Comparison of ENCODE assay signal across 16 cellular contexts in genomic region chr1:232440325-232441059, GRCh38.
DNase-seq lines count a peak whose midpoint lies in the region; ATAC-seq and TF ChIP-seq lines count a peak whose summit lies in the region.
"Had no signal": no experiment of that assay in that cellular context is flagged by ENCODE, and none has a peak within 500 bp of the region (broad histone marks: within the 10 kb centered on the region; RNA-seq: fewer than 3 reads in every experiment).

No MANE protein-coding gene starts in this region.

- H3K36me3 ChIP-seq in esophagus muscularis mucosa (peaks cover 15 to 77% (median 56%) of the 10 kb centered on the region in 4 donors), H7 (replicated peaks; ENCODE audit: control insufficient read depth, insufficient read depth, low read length) (no peaks in the 10 kb centered on the region; the same call in 1 of the 2 replicates)

- no peaks in the 10 kb centered on the region for H3K27me3 ChIP-seq in esophagus muscularis mucosa
- no peaks in the 10 kb centered on the region for H3K27me3 ChIP-seq in H7 (ENCODE audit: control insufficient read depth, insufficient read depth, low read length)

- TF ChIP-seq CTCF in GM12865 (IDR thresholded peaks at IDR 0.05; ENCODE audit: insufficient read depth, low read depth, low read length, missing control alignments): no peak
- TF ChIP-seq CTCF in esophagus muscularis mucosa (IDR thresholded peaks at IDR 0.05): no peak

- ATAC-seq in GM21529 (IDR thresholded peaks at IDR 0.05; ENCODE audit: unreplicated experiment): peak; percentile 71

- no peak for TF ChIP-seq EP300 in esophagus muscularis mucosa (IDR thresholded peaks at IDR 0.05)

- H3K4me1 ChIP-seq in esophagus muscularis mucosa: peaks cover 21 to 28% (median 23%) of the 10 kb centered on the region in 4 donors

- no peak overlapping the region for H3K27ac ChIP-seq in esophagus muscularis mucosa (replicated peaks in 1 of 4)
- no peak overlapping the region for H3K27ac ChIP-seq in caudate nucleus (ENCODE audit: low read depth, low read length)

- WGBS in esophagus muscularis mucosa: 90% methylated on average over 10 of the region's 11 CpGs

- H3K9me3 ChIP-seq in esophagus muscularis mucosa: no peaks in the 10 kb centered on the region

- intact Hi-C loops in esophagus muscularis mucosa (cut with DNase I): loop anchor here (10.0 kb wide), 1 partner anchor 576 kb away; no protein-coding TSS in a partner anchor

- H3K4me3 ChIP-seq in GM12865 (ENCODE audit: low read depth, low read length) (no peak overlapping the region), esophagus muscularis mucosa (no peak overlapping the region), H7 (ENCODE audit: insufficient read depth, low read depth, low read length) (no peak overlapping the region)

- no peak for TF ChIP-seq POLR2A in esophagus muscularis mucosa (IDR thresholded peaks at IDR 0.05; ENCODE audit: low read depth)

- peak; percentile 8 for DNase-seq in GM12865 (ENCODE audit: low read depth)
- DNase-seq in MV-4-11 (lab: John Stamatoyannopoulos, UW): peak; percentile 17
- peak; percentile 55 for DNase-seq in esophagus muscularis mucosa (ENCODE audit: extremely low spot score)
- DNase-seq in caudate nucleus (lab: John Stamatoyannopoulos, UW): no peak
- DNase-seq in H7: no peak
- DNase-seq in stimulated activated CD4-positive, alpha-beta T cell treated with anti-CD3 and anti-CD28 coated beads, Interleukin-2, amount 100 ng/mL, for 48 hours: no peak
- DNase-seq: activated CD4-positive, alpha-beta T cell treated with anti-CD3 and anti-CD28 coated beads, Interleukin-2, amount 50 U/mL, for 4 hours; anterior cingulate cortex; cortex of kidney; erythroblast; GOT3; head of caudate nucleus; KBM-7; NCI-H1436 treated with DMSO at 0.1 percent for 48 hours; NCI-H2227 treated with DMSO at 0.1 percent for 48 hours had no signal

Comparison
In these comparisons a context has a peak if more than half of its experiments do, and no peak if none do; other contexts are left out.
1. DNase-seq: peak in GM12865 (single experiment), MV-4-11 (single experiment) and esophagus muscularis mucosa (single experiment); none in caudate nucleus (0 of 61), H7 (single experiment) and stimulated activated CD4-positive, alpha-beta T cell treated with anti-CD3 and anti-CD28 coated beads, Interleukin-2, amount 100 ng/mL, for 48 hours (0 of 2).